In the genomic region with DNA sequence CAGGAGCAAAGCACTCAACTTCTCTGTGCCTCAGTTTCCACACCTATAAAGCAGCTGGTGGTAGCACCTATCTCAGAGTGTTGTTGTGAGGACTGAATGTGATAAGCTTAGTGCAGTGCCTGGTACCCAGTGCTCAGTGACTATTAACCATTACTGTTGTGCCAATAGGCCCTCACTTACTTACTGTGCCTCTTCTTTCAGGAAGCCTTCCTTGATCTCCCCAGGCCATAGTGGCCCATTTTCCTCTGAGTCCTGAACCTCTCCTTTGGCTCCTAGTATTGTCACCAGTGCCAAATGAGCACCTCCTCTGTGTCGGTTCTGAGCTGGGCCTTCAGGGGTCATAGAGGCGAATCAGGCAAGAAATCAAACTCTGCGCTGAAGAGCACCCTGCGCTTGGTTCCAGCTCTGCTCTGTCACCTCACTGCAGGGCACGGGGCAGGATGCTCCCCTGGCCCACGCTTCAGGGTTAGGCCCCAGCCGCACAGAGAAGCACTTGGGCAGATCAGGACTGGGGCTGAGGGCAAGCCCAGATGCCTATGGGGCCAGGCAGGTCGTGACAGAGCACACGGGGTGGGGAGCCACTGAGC, we compare ENCODE assay signal across 2 cellular contexts.
TF ChIP-seq lines count a peak whose summit lies in the region.

No MANE protein-coding gene starts in this region.

TF ChIP-seq in A549, 52 proteins besides CTCF, POLR2A, EP300 and RAD21:
- TF ChIP-seq ZFP36 (IDR thresholded peaks at IDR 0.05; ENCODE audit: borderline replicate concordance, partially characterized antibody) (peak; percentile 59), BCL3 (IDR thresholded peaks at IDR 0.05) (no peak)

TF ChIP-seq in K562, 482 proteins besides CTCF, POLR2A, EP300 and RAD21:
- TF ChIP-seq XRCC4 (IDR thresholded peaks at IDR 0.05; ENCODE audit: extremely low read depth, insufficient read depth, insufficient read length) (no peak), ZFP36 (IDR thresholded peaks at IDR 0.05; ENCODE audit: low read depth, low read length, partially characterized antibody) (peak; percentile 75)
